ENCODE assay signal across 16 cellular contexts in genomic region chr9:133124123-133124948, GRCh38. TPM values are rescaled to one million over a fixed set of nuclear protein-coding genes. Genes with fewer than 3 reads are reported as not detected.
DNase-seq lines count a peak whose midpoint lies in the region; ATAC-seq, FAIRE-seq and TF ChIP-seq lines count a peak whose summit lies in the region.
"Had no signal": no experiment of that assay in that cellular context is flagged by ENCODE, and none has a peak within 500 bp of the region (broad histone marks: within the 10 kb centered on the region; RNA-seq: fewer than 3 reads in every experiment).

No MANE protein-coding gene starts in this region.

- H3K4me3 ChIP-seq in small intestine (ENCODE audit: low read depth in 1 of 2, low read length in 2 of 2), result no peak overlapping the region
- H3K4me3 ChIP-seq: tibial artery had no signal

- H3K27me3 ChIP-seq in small intestine (ENCODE audit: control insufficient read depth in 2 of 2, insufficient read depth in 2 of 2, low read length in 2 of 2), result no peaks in the 10 kb centered on the region
- H3K27me3 ChIP-seq: tibial artery had no signal

- DNase-seq in activated T-cell treated with anti-CD3 and anti-CD28 coated beads, Interleukin-2, amount 50 U/mL, for 72 hours, result no peak
- DNase-seq in activated T-cell treated with anti-CD3 and anti-CD28 coated beads for 4 hours (no peak), T-cell (no peak), small intestine (no peak)
- no peak for DNase-seq in effector memory CD8-positive, alpha-beta T cell
- DNase-seq: activated CD8-positive, alpha-beta memory T cell treated with anti-CD3 and anti-CD28 coated beads, Interleukin-2, amount 50 U/mL, for 4 hours; dermis blood vessel endothelial cell; HCEC 1CT; NCI-H1930; NCI-H69; RPMI8226; stimulated activated CD4-positive, alpha-beta T cell treated with anti-CD3 and anti-CD28 coated beads, Interleukin-15, amount 100 ng/mL, for 24 hours; tibial artery had no signal

- ATAC-seq in activated T-cell treated with anti-CD3 and anti-CD28 coated beads, Interleukin-2, amount 50 U/mL, for 72 hours (replicated peaks in 1 of 2), result no peak
- no peak for ATAC-seq in T-cell (replicated peaks in 1 of 4)
- ATAC-seq in effector memory CD8-positive, alpha-beta T cell (replicated peaks), result no peak
- ATAC-seq in HG02885 (IDR thresholded peaks at IDR 0.05; ENCODE audit: poor library complexity, unreplicated experiment), result no peak
- no peak for ATAC-seq in SK-N-SH treated with all-trans-retinoic acid at 6 μM for 48 hours
- no peak for ATAC-seq in HG03196 (IDR thresholded peaks at IDR 0.05; ENCODE audit: unreplicated experiment)

- H3K4me1 ChIP-seq in small intestine (ENCODE audit: control insufficient read depth in 2 of 2, insufficient read depth in 1 of 2, low read depth in 1 of 2, low read length in 1 of 2), result peaks cover 10 to 17% of the 10 kb centered on the region in 2 donors

- no peaks in the 10 kb centered on the region for H3K9me3 ChIP-seq in small intestine (ENCODE audit: control insufficient read depth, low read depth)
- H3K9me3 ChIP-seq: tibial artery had no signal

- 93 to 95% (median 94%) methylated on average over 8 of the region's 8 CpGs for WGBS in small intestine, 3 donors

- H3K36me3 Mint-ChIP-seq in activated T-cell treated with anti-CD3 and anti-CD28 coated beads, Interleukin-2, amount 50 U/mL, for 72 hours (ENCODE audit: insufficient read depth in 2 of 2), result peaks cover 0 to 1% of the 10 kb centered on the region in 2 donors
- peaks cover 10% of the 10 kb centered on the region for H3K36me3 Mint-ChIP-seq in T-cell
- H3K36me3 Mint-ChIP-seq in effector memory CD8-positive, alpha-beta T cell (ENCODE audit: insufficient read depth), result peaks cover 89% of the 10 kb centered on the region

- no peaks in the 10 kb centered on the region for H3K27me3 Mint-ChIP-seq in activated T-cell treated with anti-CD3 and anti-CD28 coated beads, Interleukin-2, amount 50 U/mL, for 72 hours (ENCODE audit: low read depth)
- no peaks in the 10 kb centered on the region for H3K27me3 Mint-ChIP-seq in T-cell
- no peaks in the 10 kb centered on the region for H3K27me3 Mint-ChIP-seq in effector memory CD8-positive, alpha-beta T cell

- POLR2A ChIA-PET in T-cell (lab: Charles Lee), result no interaction called here

- peak overlapping the region; percentile 65 for H3K27ac Mint-ChIP-seq in activated T-cell treated with anti-CD3 and anti-CD28 coated beads, Interleukin-2, amount 50 U/mL, for 72 hours
- peak overlapping the region; percentile 64 to 77 for H3K27ac Mint-ChIP-seq in T-cell
- peak overlapping the region; percentile 99 to 100 for H3K27ac Mint-ChIP-seq in effector memory CD8-positive, alpha-beta T cell

- no peaks in the 10 kb centered on the region for H3K36me3 ChIP-seq in small intestine (ENCODE audit: control insufficient read depth in 2 of 2, insufficient read depth in 2 of 2, low read length in 2 of 2)
- H3K36me3 ChIP-seq: tibial artery had no signal

- H3K4me3 Mint-ChIP-seq in activated T-cell treated with anti-CD3 and anti-CD28 coated beads, Interleukin-2, amount 50 U/mL, for 72 hours, result peak overlapping the region in 1 of 2 donors; percentile 39
- H3K4me3 Mint-ChIP-seq in T-cell, result peak overlapping the region in 2 of 3 donors; percentile 1 to 35
- peak overlapping the region; percentile 92 to 98 for H3K4me3 Mint-ChIP-seq in effector memory CD8-positive, alpha-beta T cell

- H3K27ac ChIP-seq in small intestine (ENCODE audit: low read depth in 1 of 2, low read length in 1 of 2), result peak overlapping the region; percentile 50 to 94

- H3K9me3 Mint-ChIP-seq in activated T-cell treated with anti-CD3 and anti-CD28 coated beads, Interleukin-2, amount 50 U/mL, for 72 hours, result no peaks in the 10 kb centered on the region
- H3K9me3 Mint-ChIP-seq in T-cell, result no peaks in the 10 kb centered on the region
- no peaks in the 10 kb centered on the region for H3K9me3 Mint-ChIP-seq in effector memory CD8-positive, alpha-beta T cell

- peaks cover 48% of the 10 kb centered on the region for H3K4me1 Mint-ChIP-seq in activated T-cell treated with anti-CD3 and anti-CD28 coated beads, Interleukin-2, amount 50 U/mL, for 72 hours (ENCODE audit: low read depth)
- peaks cover 47 to 86% (median 70%) of the 10 kb centered on the region in 3 donors for H3K4me1 Mint-ChIP-seq in T-cell
- H3K4me1 Mint-ChIP-seq in effector memory CD8-positive, alpha-beta T cell (ENCODE audit: low read depth in 2 of 2), result peaks cover 61 to 72% of the 10 kb centered on the region in 2 donors

- CTCF ChIA-PET in T-cell (lab: Charles Lee), result no interaction called here

- FAIRE-seq in small intestine (lab: Jason Lieb, UNC), result no peak

TF ChIP-seq in SK-N-SH treated with all-trans-retinoic acid at 6 μM for 48 hours, 23 proteins besides CTCF, POLR2A, EP300 and RAD21:
- TF ChIP-seq ZFP3 (CRISPR knock-in tag; IDR thresholded peaks at IDR 0.05), result no peak
- no peak for TF ChIP-seq CSDC2 (CRISPR knock-in tag; IDR thresholded peaks at IDR 0.05)
- no peak for TF ChIP-seq BACH2 (CRISPR knock-in tag; IDR thresholded peaks at IDR 0.05; ENCODE audit: borderline replicate concordance)
- TF ChIP-seq TOX (CRISPR knock-in tag; IDR thresholded peaks at IDR 0.05; ENCODE audit: borderline replicate concordance), result no peak
- no peak for TF ChIP-seq ARNTL (CRISPR knock-in tag; IDR thresholded peaks at IDR 0.05; ENCODE audit: borderline replicate concordance, low read depth)
- no peak for TF ChIP-seq TSHZ2 (CRISPR knock-in tag; IDR thresholded peaks at IDR 0.05)
- no peak for TF ChIP-seq ZC3H10 (CRISPR knock-in tag; IDR thresholded peaks at IDR 0.05)
- no peak for TF ChIP-seq OSR1 (CRISPR knock-in tag; IDR thresholded peaks at IDR 0.05)
- no peak for TF ChIP-seq TCF4 (CRISPR knock-in tag; IDR thresholded peaks at IDR 0.05; ENCODE audit: borderline replicate concordance)
- no peak for TF ChIP-seq ZNF8 (CRISPR knock-in tag; IDR thresholded peaks at IDR 0.05)
- TF ChIP-seq ZNF565 (CRISPR knock-in tag; conservative IDR thresholded peaks at IDR 0.05; ENCODE audit: low read depth), result no peak
- TF ChIP-seq ISL1 (CRISPR knock-in tag; IDR thresholded peaks at IDR 0.05), result no peak
- TF ChIP-seq SNAI2 (CRISPR knock-in tag; IDR thresholded peaks at IDR 0.05), result no peak
- TF ChIP-seq PATZ1 (CRISPR knock-in tag; IDR thresholded peaks at IDR 0.05; ENCODE audit: borderline replicate concordance), result no peak
- TF ChIP-seq, protein P1, sequence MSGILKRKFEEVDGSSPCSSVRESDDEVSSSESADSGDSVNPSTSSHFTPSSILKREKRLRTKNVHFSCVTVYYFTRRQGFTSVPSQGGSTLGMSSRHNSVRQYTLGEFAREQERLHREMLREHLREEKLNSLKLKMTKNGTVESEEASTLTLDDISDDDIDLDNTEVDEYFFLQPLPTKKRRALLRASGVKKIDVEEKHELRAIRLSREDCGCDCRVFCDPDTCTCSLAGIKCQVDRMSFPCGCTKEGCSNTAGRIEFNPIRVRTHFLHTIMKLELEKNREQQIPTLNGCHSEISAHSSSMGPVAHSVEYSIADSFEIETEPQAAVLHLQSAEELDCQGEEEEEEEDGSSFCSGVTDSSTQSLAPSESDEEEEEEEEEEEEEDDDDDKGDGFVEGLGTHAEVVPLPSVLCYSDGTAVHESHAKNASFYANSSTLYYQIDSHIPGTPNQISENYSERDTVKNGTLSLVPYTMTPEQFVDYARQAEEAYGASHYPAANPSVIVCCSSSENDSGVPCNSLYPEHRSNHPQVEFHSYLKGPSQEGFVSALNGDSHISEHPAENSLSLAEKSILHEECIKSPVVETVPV (CRISPR knock-in tag; IDR thresholded peaks at IDR 0.05), result no peak

RNA-seq across cellular contexts. Expression of gene RALGDS, which starts 3.3 kb away (rescaled TPM):
- total RNA-seq in activated T-cell treated with anti-CD3 and anti-CD28 coated beads, Interleukin-2, amount 50 U/mL, for 72 hours, result 10 to 100 TPM; 50.7 to 78.2 TPM
- total RNA-seq in T-cell, result 100 to 1,000 TPM in 4 of 5 donors, 10 to 100 TPM in 1; 81.0 to 161 (median 137) TPM
- 10 to 100 TPM; 33.0 to 49.0 (median 36.4) TPM for polyA plus RNA-seq in small intestine

RNA-seq across cellular contexts. Expression of gene GBGT1, which starts 39.4 kb away (rescaled TPM):
- 1 to 10 TPM in 1 of 2 donors, under 1 TPM in 1; 0.86 to 2.0 TPM for total RNA-seq in activated T-cell treated with anti-CD3 and anti-CD28 coated beads, Interleukin-2, amount 50 U/mL, for 72 hours
- 10 to 100 TPM in 2 of 5 donors, 1 to 10 TPM in 3; 1.3 to 13.3 (median 7.9) TPM for total RNA-seq in T-cell
- polyA plus RNA-seq in small intestine, result 1 to 10 TPM in 2 of 3 donors, under 1 TPM in 1; 0.45 to 7.6 (median 6.2) TPM
